22 cellular contexts compared by ENCODE assay signal in genomic region chr15:31014608-31014925, GRCh38. TPM values are rescaled to one million over a fixed set of nuclear protein-coding genes. Genes with fewer than 3 reads are reported as not detected.
DNase-seq lines count a peak whose midpoint lies in the region; ATAC-seq and TF ChIP-seq lines count a peak whose summit lies in the region.
"Had no signal": no experiment of that assay in that cellular context is flagged by ENCODE, and none has a peak within 500 bp of the region (broad histone marks: within the 10 kb centered on the region; RNA-seq: fewer than 3 reads in every experiment).

No MANE protein-coding gene starts in this region.

- no peak overlapping the region for H4K12ac ChIP-seq in trophoblast cell (ENCODE audit: low read depth, low read length)

- H3K4me2 ChIP-seq in DOHH2 (ENCODE audit: low read length) (peak overlapping the region; percentile 18; the same call in 1 of the 2 replicates), trophoblast cell (ENCODE audit: low read length) (no peak overlapping the region)
- H3K4me2 ChIP-seq: SK-N-SH had no signal

- no peaks in the 10 kb centered on the region for H3K27me3 Mint-ChIP-seq in activated naive CD8-positive, alpha-beta T cell treated with anti-CD3 and anti-CD28 coated beads, Interleukin-2, amount 10 ng/mL, durations not matched to agents 7 days and 5 days
- H3K27me3 Mint-ChIP-seq: IgD-negative memory B cell had no signal

- H3K36me3 ChIP-seq in DOHH2 (ENCODE audit: control insufficient read depth, low read length) (no peaks in the 10 kb centered on the region), KOPT-K1 (ENCODE audit: insufficient read depth, low read length) (no peaks in the 10 kb centered on the region), trophoblast cell (ENCODE audit: control insufficient read depth in 1 of 2, insufficient read depth in 2 of 2, low read length in 2 of 2) (peaks cover 0 to 2% of the 10 kb centered on the region in 2 experiments)
- H3K36me3 ChIP-seq: cardiac muscle cell, vagina had no signal

- peaks cover 5% of the 10 kb centered on the region for H3K79me1 ChIP-seq in trophoblast cell (ENCODE audit: low read length)

- no peak overlapping the region for H3K9ac ChIP-seq in trophoblast cell (ENCODE audit: low read length)
- H3K9ac ChIP-seq: SK-N-SH had no signal

- H4K91ac ChIP-seq in trophoblast cell (ENCODE audit: low read depth, low read length), result peak overlapping the region; percentile 47

- peaks cover 18% of the 10 kb centered on the region for H3K4me1 Mint-ChIP-seq in activated naive CD8-positive, alpha-beta T cell treated with anti-CD3 and anti-CD28 coated beads, Interleukin-2, amount 10 ng/mL, durations not matched to agents 7 days and 5 days

- peak overlapping the region; percentile 38 for H3K4me3 Mint-ChIP-seq in activated naive CD8-positive, alpha-beta T cell treated with anti-CD3 and anti-CD28 coated beads, Interleukin-2, amount 10 ng/mL, durations not matched to agents 7 days and 5 days
- H3K4me3 Mint-ChIP-seq: activated CD4-positive, alpha-beta memory T cell treated with anti-CD3 and anti-CD28 coated beads, Interleukin-2, amount 10 ng/mL, durations not matched to agents 7 days and 5 days had no signal

- no peaks in the 10 kb centered on the region for H4K20me1 ChIP-seq in DOHH2 (ENCODE audit: control insufficient read depth, insufficient read depth, low read depth, low read length)

- H3K23ac ChIP-seq in trophoblast cell (ENCODE audit: low read length), result no peak overlapping the region

- no peak for DNase-seq in activated naive CD8-positive, alpha-beta T cell treated with anti-CD3 and anti-CD28 coated beads, Interleukin-2, amount 10 ng/mL, durations not matched to agents 7 days and 5 days
- DNase-seq in trophoblast cell (no peak), NCI-H345 treated with DMSO at 0.1 percent for 48 hours (lab: John Stamatoyannopoulos, UW; ENCODE audit: unreplicated experiment) (no peak)
- DNase-seq: activated CD4-positive, alpha-beta memory T cell treated with anti-CD3 and anti-CD28 coated beads, Interleukin-2, amount 10 ng/mL, durations not matched to agents 7 days and 5 days; activated gamma-delta T cell treated with Interleukin-2 at 50 U/mL for 16 hours; DMS79 treated with DMSO at 0.1 percent for 48 hours; glutamatergic neuron; GOT3; mesenchymal stem cell; NCI-H146; NCI-H2171; NCI-H526; SK-N-SH; T-helper 9 cell had no signal

- no peaks in the 10 kb centered on the region for H3K79me2 ChIP-seq in DOHH2 (ENCODE audit: control insufficient read depth, low read length)
- H3K79me2 ChIP-seq in trophoblast cell (ENCODE audit: control insufficient read depth, insufficient read depth, low read length, poor library complexity), result no peaks in the 10 kb centered on the region

- WGBS in trophoblast cell (ENCODE audit: extremely low coverage, insufficient coverage, insufficient read length), result no CpG with 5 or more reads among the region's 2 CpGs

- H3K4me1 ChIP-seq in DOHH2 (ENCODE audit: control insufficient read depth, low read length) (peaks cover 14% of the 10 kb centered on the region), trophoblast cell (ENCODE audit: control insufficient read depth in 1 of 2, insufficient read depth in 2 of 2, low read length in 2 of 2) (peaks cover 4 to 8% of the 10 kb centered on the region in 2 experiments)
- H3K4me1 ChIP-seq: vagina had no signal

- POLR2A ChIA-PET in activated naive CD8-positive, alpha-beta T cell treated with anti-CD3 and anti-CD28 coated beads, Interleukin-2, amount 10 ng/mL, durations not matched to agents 7 days and 5 days (lab: Charles Lee), result interaction anchor here (0.6 to 2.4 kb wide), 6 partner anchors 9 to 153 kb away, joined by 3 to 20 read pairs (median 5); partner anchors contain the start of gene MTMR10

- no peak for ATAC-seq in activated naive CD8-positive, alpha-beta T cell treated with anti-CD3 and anti-CD28 coated beads, Interleukin-2, amount 10 ng/mL, durations not matched to agents 7 days and 5 days (ENCODE audit: low read depth)
- ATAC-seq in HG02798 (IDR thresholded peaks at IDR 0.05; ENCODE audit: poor library complexity, unreplicated experiment), result no peak
- no peak for ATAC-seq in GM18873 (IDR thresholded peaks at IDR 0.05; ENCODE audit: low FRiP score, unreplicated experiment)

- peaks cover 14% of the 10 kb centered on the region for H3K36me3 Mint-ChIP-seq in activated naive CD8-positive, alpha-beta T cell treated with anti-CD3 and anti-CD28 coated beads, Interleukin-2, amount 10 ng/mL, durations not matched to agents 7 days and 5 days

- H3K4me3 ChIP-seq in DOHH2 (ENCODE audit: low read length), result no peak overlapping the region
- H3K4me3 ChIP-seq in trophoblast cell (ENCODE audit: low read depth, low read length), result no peak overlapping the region
- H3K4me3 ChIP-seq: cardiac muscle cell, vagina had no signal

- no peak overlapping the region for H3K14ac ChIP-seq in trophoblast cell (ENCODE audit: low read length)

- H2BK12ac ChIP-seq in trophoblast cell (ENCODE audit: low read length), result peak overlapping the region; percentile 31

- H3K27me3 ChIP-seq in DOHH2 (ENCODE audit: control insufficient read depth, low read length) (peaks cover 3% of the 10 kb centered on the region; the same call in 1 of the 2 replicates), trophoblast cell (ENCODE audit: insufficient read depth, low read length) (no peaks in the 10 kb centered on the region)
- H3K27me3 ChIP-seq: cardiac muscle cell, vagina had no signal

- H2BK120ac ChIP-seq in trophoblast cell (ENCODE audit: insufficient read depth, low read length, poor library complexity), result peak overlapping the region; percentile 83

- peak overlapping the region; percentile 2 for H2BK5ac ChIP-seq in trophoblast cell (ENCODE audit: low read depth, low read length, poor library complexity)

- H3K9me3 Mint-ChIP-seq in activated naive CD8-positive, alpha-beta T cell treated with anti-CD3 and anti-CD28 coated beads, Interleukin-2, amount 10 ng/mL, durations not matched to agents 7 days and 5 days, result peaks cover 9% of the 10 kb centered on the region

- H3K27ac ChIP-seq in DOHH2 (ENCODE audit: low read depth, low read length) (no peak overlapping the region), KOPT-K1 (ENCODE audit: low read depth, low read length, poor library complexity, severe bottlenecking) (peak overlapping the region; percentile 53), trophoblast cell (ENCODE audit: low read depth, low read length) (peak overlapping the region; percentile 75)
- H3K27ac ChIP-seq: RWPE1, vagina had no signal

- no peaks in the 10 kb centered on the region for H3F3A ChIP-seq in DOHH2 (ENCODE audit: control insufficient read depth, insufficient read depth)

- H3K27ac Mint-ChIP-seq in activated naive CD8-positive, alpha-beta T cell treated with anti-CD3 and anti-CD28 coated beads, Interleukin-2, amount 10 ng/mL, durations not matched to agents 7 days and 5 days, result peak overlapping the region; percentile 67
- H3K27ac Mint-ChIP-seq: activated CD4-positive, alpha-beta memory T cell treated with anti-CD3 and anti-CD28 coated beads, Interleukin-2, amount 10 ng/mL, durations not matched to agents 7 days and 5 days had no signal

- H4K8ac ChIP-seq in trophoblast cell (ENCODE audit: low read depth, low read length), result peak overlapping the region; percentile 7

- no peak overlapping the region for H3K18ac ChIP-seq in trophoblast cell (ENCODE audit: low read length)

- no peak overlapping the region for H2AFZ ChIP-seq in trophoblast cell (ENCODE audit: insufficient read depth, low read length, poor library complexity)

- H2AK5ac ChIP-seq in trophoblast cell (ENCODE audit: low read length), result peak overlapping the region; percentile 7

- H3K9me3 ChIP-seq in DOHH2 (ENCODE audit: control insufficient read depth, insufficient read depth, low read length) (0 out of 2 replicates have a peak, but pooled peaks cover 3% of the 10 kb centered on the region), KOPT-K1 (ENCODE audit: insufficient read depth, low read length, poor library complexity, severe bottlenecking) (peaks cover 12% of the 10 kb centered on the region), trophoblast cell (ENCODE audit: insufficient read depth, low read depth, low read length) (peaks cover 2% of the 10 kb centered on the region)

- no peak overlapping the region for H3K4ac ChIP-seq in trophoblast cell (ENCODE audit: low read depth, low read length)

- no peak for TF ChIP-seq CTCF in DOHH2 (IDR thresholded peaks at IDR 0.05; ENCODE audit: low read depth, low read length, poor library complexity, severe bottlenecking)

- H3K9me2 ChIP-seq in DOHH2 (replicated peaks; ENCODE audit: control insufficient read depth, low read length), result no peaks in the 10 kb centered on the region
- H3K9me2 ChIP-seq: SK-N-SH had no signal

RNA-seq across cellular contexts. Expression of gene MTMR10, which starts 23.1 kb away (rescaled TPM):
- 10 to 100 TPM; 29.3 to 32.2 TPM for total RNA-seq in activated naive CD8-positive, alpha-beta T cell treated with anti-CD3 and anti-CD28 coated beads, Interleukin-2, amount 10 ng/mL, durations not matched to agents 7 days and 5 days
- polyA plus RNA-seq in trophoblast cell (2013), result 33.5 and 34.1 TPM in 2 replicates
